ENCODE assay signal across 1 cellular context in genomic region chr12:111841750-111842555, GRCh38.
TF ChIP-seq lines count a peak whose summit lies in the region.

Gene MAPKAPK5, plus strand, starts transcription at chr12:111842228. Its CDS starts 506 bp downstream, at chr12:111842734.

TF ChIP-seq in HepG2, 621 proteins besides CTCF, POLR2A, EP300 and RAD21 (continued from another document and continues in another):
- peak; percentile 47; the same call in 1 of the 2 replicates for TF ChIP-seq ATF6 (CRISPR knock-in tag; conservative IDR thresholded peaks at IDR 0.05)
- TF ChIP-seq HBP1 (CRISPR knock-in tag; IDR thresholded peaks at IDR 0.05; ENCODE audit: low read depth): peak; percentile 80; the same call in 1 of the 2 replicates
- TF ChIP-seq ZNF547 (CRISPR knock-in tag; IDR thresholded peaks at IDR 0.05): peak; percentile 87
- TF ChIP-seq ZC3H4 (CRISPR knock-in tag; IDR thresholded peaks at IDR 0.05; ENCODE audit: borderline replicate concordance): no peak
- TF ChIP-seq ZNF253 (CRISPR knock-in tag; IDR thresholded peaks at IDR 0.05; ENCODE audit: borderline replicate concordance): no peak
- no peak for TF ChIP-seq POLR2AphosphoS2 (IDR thresholded peaks at IDR 0.05; ENCODE audit: low read depth, low read length)
- peak; percentile 99 for TF ChIP-seq HDAC6 (IDR thresholded peaks at IDR 0.05; ENCODE audit: low read depth, low read length)
- TF ChIP-seq ZNF629 (CRISPR knock-in tag; conservative IDR thresholded peaks at IDR 0.05): no peak
- TF ChIP-seq ZFP1 (CRISPR knock-in tag; IDR thresholded peaks at IDR 0.05): no peak
- peak; percentile 98 for TF ChIP-seq ATF1 (CRISPR knock-in tag; IDR thresholded peaks at IDR 0.05)
- peak; percentile 92 for TF ChIP-seq ZMYM4 (CRISPR knock-in tag; IDR thresholded peaks at IDR 0.05)
- TF ChIP-seq ARID3A (IDR thresholded peaks at IDR 0.05; ENCODE audit: low read depth, low read length): no peak
- no peak; the same call in 1 of the 2 replicates for TF ChIP-seq TMF1 (CRISPR knock-in tag; IDR thresholded peaks at IDR 0.05; ENCODE audit: low read depth)
- no peak for TF ChIP-seq ELK4 (CRISPR knock-in tag; IDR thresholded peaks at IDR 0.05; ENCODE audit: borderline replicate concordance)
- TF ChIP-seq FOXM1 (CRISPR knock-in tag; IDR thresholded peaks at IDR 0.05): peak; percentile 24; the same call in 1 of the 2 replicates
- peak; percentile 70; the same call in 1 of the 2 replicates for TF ChIP-seq ZNF792 (CRISPR knock-in tag; IDR thresholded peaks at IDR 0.05)
- TF ChIP-seq ARNTL (CRISPR knock-in tag; IDR thresholded peaks at IDR 0.05): peak; percentile 85
- TF ChIP-seq DR1 (CRISPR knock-in tag; IDR thresholded peaks at IDR 0.05): peak; percentile 89
- peak; percentile 67; the same call in 1 of the 2 replicates for TF ChIP-seq NFKB2 (CRISPR knock-in tag; IDR thresholded peaks at IDR 0.05; ENCODE audit: borderline replicate concordance)
- peak; percentile 84 for TF ChIP-seq ZNF772 (CRISPR knock-in tag; IDR thresholded peaks at IDR 0.05)
- no peak for TF ChIP-seq ZFP41 (CRISPR knock-in tag; IDR thresholded peaks at IDR 0.05; ENCODE audit: borderline replicate concordance)
- TF ChIP-seq NFE2L2 (IDR thresholded peaks at IDR 0.05; ENCODE audit: low read length): no peak
- TF ChIP-seq FOXO4 (CRISPR knock-in tag; conservative IDR thresholded peaks at IDR 0.05): no peak
- no peak for TF ChIP-seq ZNF484 (CRISPR knock-in tag; IDR thresholded peaks at IDR 0.05; ENCODE audit: borderline replicate concordance, low read depth)
- TF ChIP-seq EEA1 (CRISPR knock-in tag; IDR thresholded peaks at IDR 0.05; ENCODE audit: borderline replicate concordance): no peak
- TF ChIP-seq ZNF207 (IDR thresholded peaks at IDR 0.05; ENCODE audit: borderline replicate concordance): no peak
- no peak for TF ChIP-seq NR2F6 (IDR thresholded peaks at IDR 0.05)
- peak; percentile 39; the same call in 1 of the 2 replicates for TF ChIP-seq NR2F6 (CRISPR knock-in tag; IDR thresholded peaks at IDR 0.05)
- no peak for TF ChIP-seq TRIM24 (CRISPR knock-in tag; IDR thresholded peaks at IDR 0.05)
- peak; percentile 18; the same call in 1 of the 2 replicates for TF ChIP-seq ZBTB26 (CRISPR knock-in tag; IDR thresholded peaks at IDR 0.05; ENCODE audit: borderline replicate concordance)
- peak; percentile 84; the same call in 1 of the 2 replicates for TF ChIP-seq ZNF580 (CRISPR knock-in tag; IDR thresholded peaks at IDR 0.05; ENCODE audit: borderline replicate concordance, low read depth)
- peak; percentile 42; the same call in 1 of the 2 replicates for TF ChIP-seq ZNF160 (CRISPR knock-in tag; IDR thresholded peaks at IDR 0.05)
- TF ChIP-seq CENPT (CRISPR knock-in tag; IDR thresholded peaks at IDR 0.05; ENCODE audit: low read depth): no peak; the same call in 1 of the 2 replicates
- peak; percentile 61; the same call in 1 of the 2 replicates for TF ChIP-seq TFDP1 (CRISPR knock-in tag; IDR thresholded peaks at IDR 0.05; ENCODE audit: borderline replicate concordance)
- TF ChIP-seq HNRNPK (IDR thresholded peaks at IDR 0.05; ENCODE audit: low read depth, low read length, poor library complexity, severe bottlenecking): no peak
- no peak for TF ChIP-seq CEBPB (IDR thresholded peaks at IDR 0.05; ENCODE audit: borderline replicate concordance, low read depth, low read length)
- 0 out of 2 replicates have a peak, but pooled peaks have one; percentile 42 for TF ChIP-seq DNMT3B (CRISPR knock-in tag; conservative IDR thresholded peaks at IDR 0.05)
- TF ChIP-seq ZNF121 (CRISPR knock-in tag; IDR thresholded peaks at IDR 0.05): no peak
- 0 out of 2 replicates have a peak, but pooled peaks have one; percentile 45 for TF ChIP-seq PBX3 (CRISPR knock-in tag; IDR thresholded peaks at IDR 0.05; ENCODE audit: borderline replicate concordance)
- no peak for TF ChIP-seq AGO2 (optimal IDR thresholded peaks at IDR 0.05; ENCODE audit: low read depth, low read length)
- peak; percentile 74 for TF ChIP-seq FOXO1 (CRISPR knock-in tag; IDR thresholded peaks at IDR 0.05)
- peak; percentile 97 for TF ChIP-seq ASH2L (IDR thresholded peaks at IDR 0.05; ENCODE audit: insufficient read length, low read depth, low read length)
- TF ChIP-seq ZNF607 (CRISPR knock-in tag; IDR thresholded peaks at IDR 0.05; ENCODE audit: borderline replicate concordance): no peak
- TF ChIP-seq ARNT (IDR thresholded peaks at IDR 0.05): no peak
- TF ChIP-seq TIGD3 (CRISPR knock-in tag; IDR thresholded peaks at IDR 0.05; ENCODE audit: borderline replicate concordance): no peak
- TF ChIP-seq KLF9 (CRISPR knock-in tag; IDR thresholded peaks at IDR 0.05; ENCODE audit: low read depth): 0 out of 2 replicates have a peak, but pooled peaks have one; percentile 25
- TF ChIP-seq ZNF883 (CRISPR knock-in tag; IDR thresholded peaks at IDR 0.05; ENCODE audit: not compliant biosample characterization): no peak
- TF ChIP-seq JARID2 (CRISPR knock-in tag; IDR thresholded peaks at IDR 0.05; ENCODE audit: insufficient replicate concordance): no peak
- TF ChIP-seq KMT2A (CRISPR knock-in tag; IDR thresholded peaks at IDR 0.05): peak; percentile 97
- no peak for TF ChIP-seq PLSCR1 (CRISPR knock-in tag; IDR thresholded peaks at IDR 0.05; ENCODE audit: borderline replicate concordance)
- TF ChIP-seq SATB2 (CRISPR knock-in tag; IDR thresholded peaks at IDR 0.05): no peak
- no peak for TF ChIP-seq ZBTB8A (CRISPR knock-in tag; IDR thresholded peaks at IDR 0.05; ENCODE audit: borderline replicate concordance, low read depth)
- TF ChIP-seq SRSF9 (IDR thresholded peaks at IDR 0.05; ENCODE audit: borderline replicate concordance, insufficient read depth, low read depth, low read length, poor library complexity, severe bottlenecking): no peak
- TF ChIP-seq ZNF256 (CRISPR knock-in tag; conservative IDR thresholded peaks at IDR 0.05): peak; percentile 17; the same call in 1 of the 2 replicates
- peak; percentile 86 for TF ChIP-seq NR2C2 (CRISPR knock-in tag; IDR thresholded peaks at IDR 0.05; ENCODE audit: borderline replicate concordance)
- TF ChIP-seq ZNF451 (CRISPR knock-in tag; IDR thresholded peaks at IDR 0.05): no peak
- TF ChIP-seq MED1 (CRISPR knock-in tag; IDR thresholded peaks at IDR 0.05): peak; percentile 76
- peak; percentile 75; the same call in 1 of the 2 replicates for TF ChIP-seq TSC22D2 (CRISPR knock-in tag; IDR thresholded peaks at IDR 0.05; ENCODE audit: borderline replicate concordance)
- TF ChIP-seq ZNF816 (CRISPR knock-in tag; IDR thresholded peaks at IDR 0.05; ENCODE audit: borderline replicate concordance): no peak
- no peak for TF ChIP-seq ZNF703 (CRISPR knock-in tag; IDR thresholded peaks at IDR 0.05; ENCODE audit: borderline replicate concordance)
